Comparison of ENCODE assay signal across 22 cellular contexts in the genomic region with DNA sequence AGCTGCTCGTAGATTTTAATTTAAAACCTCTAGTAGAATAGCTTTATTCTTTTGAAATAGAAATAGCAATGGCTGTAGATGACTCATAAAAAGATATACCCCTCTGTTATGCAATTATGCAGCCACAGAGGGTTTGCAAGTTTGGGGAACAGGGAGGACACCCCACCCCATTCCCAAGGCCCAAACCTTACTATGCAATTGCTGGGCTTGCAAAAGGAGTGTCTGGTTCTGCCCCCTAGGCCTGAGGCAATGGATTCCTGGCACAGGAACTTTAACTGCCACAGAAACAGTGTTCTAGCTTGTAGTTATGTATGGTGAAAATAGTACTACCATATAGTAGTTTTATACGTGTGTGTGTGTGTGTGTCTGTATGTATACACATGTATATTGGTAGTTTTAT.
DNase-seq lines count a peak whose midpoint lies in the region; ATAC-seq and TF ChIP-seq lines count a peak whose summit lies in the region.
"Had no signal": no experiment of that assay in that cellular context is flagged by ENCODE, and none has a peak within 500 bp of the region (broad histone marks: within the 10 kb centered on the region; RNA-seq: fewer than 3 reads in every experiment).

No MANE protein-coding gene starts in this region.

- H3K4me3 ChIP-seq in fibroblast of the aortic adventitia (ENCODE audit: low read depth, low read length), result no peak overlapping the region
- H3K4me3 ChIP-seq: ascending aorta, psoas muscle had no signal

- CTCF ChIA-PET in RWPE1 (lab: Yijun Ruan, JAX), result interaction anchor here (0.5 to 0.6 kb wide), 2 partner anchors 15 to 49 kb away, joined by 3 to 4 read pairs; no protein-coding TSS in a partner anchor

- TF ChIP-seq CTCF in RWPE1 (conservative IDR thresholded peaks at IDR 0.05; ENCODE audit: low read depth) (no peak), fibroblast of the aortic adventitia (IDR thresholded peaks at IDR 0.05; ENCODE audit: insufficient read depth, low read length) (no peak)

- DNase-seq in SIG-M5 treated with dmso at 0.1 percent for 504 hours (lab: John Stamatoyannopoulos, UW; ENCODE audit: unreplicated experiment) (peak; percentile 50), SIG-M5 (lab: John Stamatoyannopoulos, UW) (no peak), RWPE1 (ENCODE audit: low spot score) (peak; percentile 57), fibroblast of the aortic adventitia (ENCODE audit: low read depth) (peak; percentile 18), midbrain (lab: John Stamatoyannopoulos, UW) (no peak), nucleus accumbens (lab: John Stamatoyannopoulos, UW) (no peak)
- no peak for DNase-seq in activated T-cell treated with anti-CD3 and anti-CD28 coated beads, Interleukin-2, amount 50 U/mL, for 48 hours
- DNase-seq: activated B cell treated with CpG ODN at 0.5 μM for 24 hours; CD4-positive, alpha-beta T cell; central memory CD4-positive, alpha-beta T cell; DMS 273 treated with DMSO at 0.1 percent for 48 hours; glutamatergic neuron; KG1; NCI-H1105; NCI-H2029 treated with DMSO at 0.1 percent for 48 hours; NCI-H446; psoas muscle; RPMI8226; trophoblast cell had no signal

- POLR2A ChIA-PET in RWPE1 (lab: Yijun Ruan, JAX; ENCODE audit: low non-redundant PET), result no interaction called here

- no peak for ATAC-seq in HG03095 (IDR thresholded peaks at IDR 0.05; ENCODE audit: unreplicated experiment)
- ATAC-seq: psoas muscle had no signal

- peak overlapping the region; percentile 56 for H3K27ac ChIP-seq in RWPE1
- H3K27ac ChIP-seq: 22Rv1, ascending aorta, psoas muscle had no signal

Comparison
In these comparisons a context has a peak if more than half of its experiments do, and no peak if none do; other contexts are left out.
1. DNase-seq: peak in SIG-M5 treated with dmso at 0.1 percent for 504 hours (single experiment), RWPE1 (single experiment) and fibroblast of the aortic adventitia (single experiment); none in SIG-M5 (single experiment), midbrain (single experiment), nucleus accumbens (0 of 56) and activated T-cell treated with anti-CD3 and anti-CD28 coated beads, Interleukin-2, amount 50 U/mL, for 48 hours (0 of 2).